Comparison of ENCODE assay signal across 9 cellular contexts in the genomic region with DNA sequence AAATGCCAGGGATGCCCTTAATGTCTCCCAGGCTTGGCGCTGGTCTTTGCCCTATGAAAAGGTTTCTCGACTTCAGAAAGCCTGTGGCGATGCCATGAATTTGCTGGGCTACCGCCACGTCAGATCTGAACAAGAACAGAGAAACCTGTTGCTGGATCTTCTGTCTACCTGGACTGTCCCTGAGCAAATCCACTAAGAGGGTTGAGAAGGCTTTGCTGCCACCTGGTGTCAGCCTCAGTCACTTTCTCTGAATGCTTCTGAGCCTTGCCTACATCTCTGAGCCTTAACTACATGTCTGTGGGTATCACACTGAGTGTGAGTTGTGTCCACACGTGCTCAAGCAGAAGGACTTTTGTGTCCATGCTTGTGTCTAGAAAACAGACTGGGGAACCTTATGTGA. TPM values are rescaled to one million over a fixed set of nuclear protein-coding genes. Genes with fewer than 3 reads are reported as not detected.
DNase-seq lines count a peak whose midpoint lies in the region; ATAC-seq, FAIRE-seq and TF ChIP-seq lines count a peak whose summit lies in the region.
"Had no signal": no experiment of that assay in that cellular context is flagged by ENCODE, and none has a peak within 500 bp of the region (broad histone marks: within the 10 kb centered on the region; RNA-seq: fewer than 3 reads in every experiment).

No MANE protein-coding gene starts in this region.

- H3K27me3 ChIP-seq in body of pancreas (no peaks in the 10 kb centered on the region), right lobe of liver (no peaks in the 10 kb centered on the region), suprapubic skin (no peaks in the 10 kb centered on the region)

- peak; percentile 79 for ATAC-seq in HG03378 (IDR thresholded peaks at IDR 0.05; ENCODE audit: unreplicated experiment)
- ATAC-seq in body of pancreas = peak; percentile 83
- peak; percentile 89 to 96 (median 95) for ATAC-seq in right lobe of liver

- TF ChIP-seq CTCF in AG04449 (IDR thresholded peaks at IDR 0.05; ENCODE audit: insufficient read depth, low read length, missing control alignments) (peak; percentile 77), GM12872 (IDR thresholded peaks at IDR 0.05; ENCODE audit: insufficient read depth, low read depth, low read length) (peak; percentile 83), body of pancreas (IDR thresholded peaks at IDR 0.05) (peak; percentile 29 to 61 (median 56)), right lobe of liver (IDR thresholded peaks at IDR 0.05) (peak; percentile 63 to 80 (median 78)), suprapubic skin (IDR thresholded peaks at IDR 0.05) (peak in 1 of 2 donors; percentile 27)

- no peak overlapping the region for H3K4me3 ChIP-seq in AG04449 (ENCODE audit: low read depth, low read length)
- no peak overlapping the region for H3K4me3 ChIP-seq in body of pancreas
- no peak overlapping the region for H3K4me3 ChIP-seq in right lobe of liver
- no peak overlapping the region for H3K4me3 ChIP-seq in suprapubic skin
- H3K4me3 ChIP-seq: thoracic aorta had no signal

- no peak for FAIRE-seq in RCC 7860 (lab: Jason Lieb, UNC)

- H3K9me3 ChIP-seq in body of pancreas (no peaks in the 10 kb centered on the region), right lobe of liver (no peaks in the 10 kb centered on the region), suprapubic skin (no peaks in the 10 kb centered on the region)
- H3K9me3 ChIP-seq: thoracic aorta had no signal

- H3K4me1 ChIP-seq in body of pancreas (no peaks in the 10 kb centered on the region), right lobe of liver (no peaks in the 10 kb centered on the region), suprapubic skin (no peaks in the 10 kb centered on the region)

- TF ChIP-seq POLR2A in body of pancreas (IDR thresholded peaks at IDR 0.05) = no peak
- TF ChIP-seq POLR2A in right lobe of liver (IDR thresholded peaks at IDR 0.05) = no peak
- TF ChIP-seq POLR2A in suprapubic skin (IDR thresholded peaks at IDR 0.05) = no peak

- intact Hi-C loops in body of pancreas (cut with DNase I) = no loop called here
- intact Hi-C loops in right lobe of liver (cut with DNase I) = loop anchor here in 1 of 2 donors (5.0 kb wide), 1 partner anchor 125 kb away; no protein-coding TSS in a partner anchor

- CTCF ChIA-PET in AG04449 (lab: Yijun Ruan, JAX) = interaction anchor here (0.8 to 6.0 kb wide), 11 partner anchors 8 to 124 kb away, joined by 3 to 23 read pairs (median 10); a partner anchor contains a TSS

- no peak for DNase-seq in AG04449 (ENCODE audit: low read depth, low spot score)
- DNase-seq in RCC 7860 (ENCODE audit: low spot score) = peak; percentile 26
- peak; percentile 55 to 68 (median 59) for DNase-seq in body of pancreas
- peak in 2 of 3 donors; percentile 55 to 69 for DNase-seq in right lobe of liver
- peak; percentile 46 for DNase-seq in ureter (ENCODE audit: low spot score)
- DNase-seq in suprapubic skin (ENCODE audit: low spot score in 2 of 2) = no peak

- no peak overlapping the region for H3K27ac ChIP-seq in body of pancreas
- H3K27ac ChIP-seq in right lobe of liver = no peak overlapping the region
- no peak overlapping the region for H3K27ac ChIP-seq in suprapubic skin
- H3K27ac ChIP-seq: thoracic aorta had no signal

- H3K36me3 ChIP-seq in body of pancreas (replicated peaks in 1 of 2; ENCODE audit: insufficient read depth in 1 of 2, low read depth in 2 of 2) (no peaks in the 10 kb centered on the region), right lobe of liver (no peaks in the 10 kb centered on the region), suprapubic skin (no peaks in the 10 kb centered on the region)
- H3K36me3 ChIP-seq: thoracic aorta had no signal

- POLR2A ChIA-PET in AG04449 (lab: Yijun Ruan, JAX) = no interaction called here

- TF ChIP-seq EP300 in suprapubic skin (IDR thresholded peaks at IDR 0.05) = no peak

- 22 to 37% methylated on average over 1 to 6 of the region's 6 CpGs for WGBS in body of pancreas, 2 donors
- WGBS in right lobe of liver (ENCODE audit: insufficient coverage, low coverage, low lambda C conversion rate, missing lambda C conversion rate) = 11% methylated on average over 1 of the region's 6 CpGs
- 72% methylated on average over 6 of the region's 6 CpGs for WGBS in suprapubic skin

RNA-seq across cellular contexts. Expression of a gene that starts 11.4 kb away (rescaled TPM):
- total RNA-seq in body of pancreas (10 to 100 TPM; 21.8 to 23.4 TPM), right lobe of liver (1 to 10 TPM; 2.0 to 6.5 (median 3.1) TPM), ureter (0.16 TPM), suprapubic skin (not detected)
- total RNA-seq: thoracic aorta had no signal

RNA-seq across cellular contexts. Expression of a gene that starts 39.2 kb away (rescaled TPM):
- total RNA-seq in body of pancreas (not detected), right lobe of liver (1,000 to 10,000 TPM in 5 of 6 experiments, 100 to 1,000 TPM in 1; 109 to 3,026 (median 1,168) TPM), ureter (0.26 TPM), suprapubic skin (1 to 10 TPM in 1 of 4 donors, not detected in 3; 2.0 TPM)
- total RNA-seq: thoracic aorta had no signal

RNA-seq across cellular contexts. Expression of a gene that starts 48.5 kb away (rescaled TPM):
- total RNA-seq in body of pancreas (1 to 10 TPM; 3.6 to 5.9 TPM), right lobe of liver (1 to 10 TPM; 2.5 to 3.7 (median 2.6) TPM), ureter (19.0 TPM), suprapubic skin (10 to 100 TPM in 1 of 4 donors, 1 to 10 TPM in 2, under 1 TPM in 1; 0.87 to 10.4 (median 5.3) TPM)

Comparison
In these comparisons a context has a peak if more than half of its experiments do, and no peak if none do; other contexts are left out.
1. DNase-seq: peak in RCC 7860 (single experiment), body of pancreas (4 of 4), right lobe of liver (2 of 3) and ureter (single experiment); none in AG04449 (single experiment) and suprapubic skin (0 of 2).
2. RNA of a gene that starts 39.2 kb away (total RNA-seq): 109 to 3,026 TPM in right lobe of liver; not detected in body of pancreas, 0.26 TPM in ureter (single experiment) and 2.0 TPM in suprapubic skin; every median in the first group is over 10 times any median in the second.
3. Peak in every context shown above with its lines, with median percentiles within 50 percentile points of each other: ATAC-seq.